ENCODE assay signal across 31 cellular contexts in the genomic region with DNA sequence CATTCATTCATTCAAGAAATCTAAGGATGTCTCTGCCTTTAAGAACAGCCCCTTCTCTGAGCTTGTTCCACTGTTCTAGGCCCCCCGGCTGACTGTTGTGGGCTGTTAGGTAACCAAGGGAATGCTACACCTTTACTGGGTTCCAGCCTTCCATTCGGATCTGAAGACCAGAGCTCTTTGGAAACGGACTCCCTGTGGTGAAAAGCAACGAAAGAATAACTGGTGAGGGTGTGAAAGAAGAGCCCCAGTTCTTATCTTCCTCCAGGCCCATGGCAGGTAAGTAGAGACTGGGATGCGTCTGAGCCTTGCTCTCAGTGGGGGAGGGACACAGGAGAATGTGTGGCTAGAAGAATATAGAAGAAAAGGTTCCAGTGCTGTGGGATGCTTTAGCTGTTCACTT.
"Had no signal": no experiment of that assay in that cellular context is flagged by ENCODE, and none has a peak within 500 bp of the region (broad histone marks: within the 10 kb centered on the region; RNA-seq: fewer than 3 reads in every experiment).

No MANE protein-coding gene starts in this region.

- DNase-seq: activated B cell treated with CpG ODN at 0.5 μM for 24 hours; activated CD4-positive, alpha-beta memory T cell treated with anti-CD3 and anti-CD28 coated beads, Interleukin-2, amount 10 ng/mL, durations not matched to agents 7 days and 5 days; activated CD4-positive, alpha-beta T cell treated with anti-CD3 and anti-CD28 coated beads for 48 hours; activated CD4-positive, alpha-beta T cell treated with anti-CD3 and anti-CD28 coated beads, Interleukin-2, amount 50 U/mL, for 4 hours; activated CD8-positive, alpha-beta memory T cell treated with anti-CD3 and anti-CD28 coated beads, Interleukin-2, amount 50 U/mL, for 48 hours; activated gamma-delta T cell; activated naive CD4-positive, alpha-beta T cell; activated naive CD4-positive, alpha-beta T cell treated with anti-CD3 and anti-CD28 coated beads, Interleukin-2, amount 10 ng/mL, durations not matched to agents 7 days and 5 days; activated naive CD8-positive, alpha-beta T cell treated with anti-CD3 and anti-CD28 coated beads, Interleukin-2, amount 10 ng/mL, durations not matched to agents 7 days and 5 days; activated T-cell treated with anti-CD3 and anti-CD28 coated beads for 4 hours; activated T-cell treated with anti-CD3 and anti-CD28 coated beads, Interleukin-2, amount 50 U/mL, for 24 hours; activated T-cell treated with anti-CD3 and anti-CD28 coated beads, Interleukin-2, amount 50 U/mL, for 72 hours; cortex of kidney; dermis blood vessel endothelial cell; effector CD4-positive, alpha-beta T cell; effector memory CD8-positive, alpha-beta T cell; erythroblast; esophagus squamous epithelium; heart right ventricle; T-cell; T1000; WERI-Rb-1 had no signal

- H3K4me3 ChIP-seq: ascending aorta, esophagus squamous epithelium, gastroesophageal sphincter, heart right ventricle had no signal

- FAIRE-seq: bronchial epithelial cell, colon had no signal

- H3K27me3 ChIP-seq: ascending aorta, brain microvascular endothelial cell, esophagus squamous epithelium, gastroesophageal sphincter, heart right ventricle had no signal

- H3K4me3 Mint-ChIP-seq: activated B cell treated with CpG ODN at 0.5 μM for 24 hours; activated CD4-positive, alpha-beta memory T cell treated with anti-CD3 and anti-CD28 coated beads, Interleukin-2, amount 10 ng/mL, durations not matched to agents 7 days and 5 days; activated naive CD4-positive, alpha-beta T cell treated with anti-CD3 and anti-CD28 coated beads, Interleukin-2, amount 10 ng/mL, durations not matched to agents 7 days and 5 days; activated naive CD8-positive, alpha-beta T cell treated with anti-CD3 and anti-CD28 coated beads, Interleukin-2, amount 10 ng/mL, durations not matched to agents 7 days and 5 days; activated T-cell treated with anti-CD3 and anti-CD28 coated beads, Interleukin-2, amount 50 U/mL, for 24 hours; activated T-cell treated with anti-CD3 and anti-CD28 coated beads, Interleukin-2, amount 50 U/mL, for 72 hours; central memory CD8-positive, alpha-beta T cell; effector memory CD8-positive, alpha-beta T cell; T-cell; T-helper 1 cell treated with Interleukin-12 subunit alpha and Interleukin-12 subunit beta and Interleukin-4 antibody, amounts not matched to agents 30 μg/mL and 1 μg/mL, for 36 hours; T-helper 2 cell treated with Interferon-gamma antibody and Interleukin-4, amounts not matched to agents 5 μg/mL and 100 μg/mL, for 36 hours had no signal

- H3K36me3 Mint-ChIP-seq: activated naive CD4-positive, alpha-beta T cell treated with anti-CD3 and anti-CD28 coated beads, Interleukin-2, amount 10 ng/mL, durations not matched to agents 7 days and 5 days; activated naive CD4-positive, alpha-beta T cell treated with anti-CD3 and anti-CD28 coated beads, Interleukin-2, amount 50 U/mL, for 72 hours; activated naive CD8-positive, alpha-beta T cell treated with anti-CD3 and anti-CD28 coated beads, Interleukin-2, amount 10 ng/mL, durations not matched to agents 7 days and 5 days; T-cell had no signal

- H3K9me3 ChIP-seq: ascending aorta, esophagus squamous epithelium, gastroesophageal sphincter had no signal

- H3K4me1 Mint-ChIP-seq: activated B cell treated with CpG ODN at 0.5 μM for 24 hours; activated CD4-positive, alpha-beta memory T cell treated with anti-CD3 and anti-CD28 coated beads, Interleukin-2, amount 10 ng/mL, durations not matched to agents 7 days and 5 days; activated naive CD4-positive, alpha-beta T cell treated with anti-CD3 and anti-CD28 coated beads, Interleukin-2, amount 10 ng/mL, durations not matched to agents 7 days and 5 days; activated naive CD8-positive, alpha-beta T cell treated with anti-CD3 and anti-CD28 coated beads, Interleukin-2, amount 10 ng/mL, durations not matched to agents 7 days and 5 days; central memory CD8-positive, alpha-beta T cell; T-cell had no signal

- H3K4me1 ChIP-seq: ascending aorta, esophagus squamous epithelium, heart right ventricle had no signal

- H3K27me3 Mint-ChIP-seq: activated B cell treated with CpG ODN at 0.5 μM for 24 hours; activated CD4-positive, alpha-beta memory T cell treated with anti-CD3 and anti-CD28 coated beads, Interleukin-2, amount 10 ng/mL, durations not matched to agents 7 days and 5 days; activated naive CD4-positive, alpha-beta T cell treated with anti-CD3 and anti-CD28 coated beads, Interleukin-2, amount 10 ng/mL, durations not matched to agents 7 days and 5 days; activated naive CD8-positive, alpha-beta T cell treated with anti-CD3 and anti-CD28 coated beads, Interleukin-2, amount 10 ng/mL, durations not matched to agents 7 days and 5 days; activated T-cell treated with anti-CD3 and anti-CD28 coated beads, Interleukin-2, amount 50 U/mL, for 24 hours; central memory CD8-positive, alpha-beta T cell; effector memory CD8-positive, alpha-beta T cell; T-cell had no signal

- H3K27ac Mint-ChIP-seq: activated B cell treated with CpG ODN at 0.5 μM for 24 hours; activated CD4-positive, alpha-beta memory T cell treated with anti-CD3 and anti-CD28 coated beads, Interleukin-2, amount 10 ng/mL, durations not matched to agents 7 days and 5 days; activated naive CD4-positive, alpha-beta T cell treated with anti-CD3 and anti-CD28 coated beads, Interleukin-2, amount 10 ng/mL, durations not matched to agents 7 days and 5 days; activated naive CD4-positive, alpha-beta T cell treated with anti-CD3 and anti-CD28 coated beads, Interleukin-2, amount 50 U/mL, for 72 hours; activated naive CD8-positive, alpha-beta T cell treated with anti-CD3 and anti-CD28 coated beads, Interleukin-2, amount 10 ng/mL, durations not matched to agents 7 days and 5 days; activated T-cell treated with anti-CD3 and anti-CD28 coated beads, Interleukin-2, amount 50 U/mL, for 24 hours; activated T-cell treated with anti-CD3 and anti-CD28 coated beads, Interleukin-2, amount 50 U/mL, for 72 hours; effector memory CD8-positive, alpha-beta T cell; T-cell; T-helper 1 cell treated with Interleukin-12 subunit alpha and Interleukin-12 subunit beta and Interleukin-4 antibody, amounts not matched to agents 30 μg/mL and 1 μg/mL, for 36 hours; T-helper 2 cell treated with Interferon-gamma antibody and Interleukin-4, amounts not matched to agents 5 μg/mL and 100 μg/mL, for 36 hours had no signal

- H3K27ac ChIP-seq: ascending aorta, brain microvascular endothelial cell, esophagus squamous epithelium, heart right ventricle, WERI-Rb-1 had no signal

- H3K36me3 ChIP-seq: ascending aorta, brain microvascular endothelial cell, esophagus squamous epithelium, gastroesophageal sphincter, heart right ventricle, WERI-Rb-1 had no signal
